In the genomic region with DNA sequence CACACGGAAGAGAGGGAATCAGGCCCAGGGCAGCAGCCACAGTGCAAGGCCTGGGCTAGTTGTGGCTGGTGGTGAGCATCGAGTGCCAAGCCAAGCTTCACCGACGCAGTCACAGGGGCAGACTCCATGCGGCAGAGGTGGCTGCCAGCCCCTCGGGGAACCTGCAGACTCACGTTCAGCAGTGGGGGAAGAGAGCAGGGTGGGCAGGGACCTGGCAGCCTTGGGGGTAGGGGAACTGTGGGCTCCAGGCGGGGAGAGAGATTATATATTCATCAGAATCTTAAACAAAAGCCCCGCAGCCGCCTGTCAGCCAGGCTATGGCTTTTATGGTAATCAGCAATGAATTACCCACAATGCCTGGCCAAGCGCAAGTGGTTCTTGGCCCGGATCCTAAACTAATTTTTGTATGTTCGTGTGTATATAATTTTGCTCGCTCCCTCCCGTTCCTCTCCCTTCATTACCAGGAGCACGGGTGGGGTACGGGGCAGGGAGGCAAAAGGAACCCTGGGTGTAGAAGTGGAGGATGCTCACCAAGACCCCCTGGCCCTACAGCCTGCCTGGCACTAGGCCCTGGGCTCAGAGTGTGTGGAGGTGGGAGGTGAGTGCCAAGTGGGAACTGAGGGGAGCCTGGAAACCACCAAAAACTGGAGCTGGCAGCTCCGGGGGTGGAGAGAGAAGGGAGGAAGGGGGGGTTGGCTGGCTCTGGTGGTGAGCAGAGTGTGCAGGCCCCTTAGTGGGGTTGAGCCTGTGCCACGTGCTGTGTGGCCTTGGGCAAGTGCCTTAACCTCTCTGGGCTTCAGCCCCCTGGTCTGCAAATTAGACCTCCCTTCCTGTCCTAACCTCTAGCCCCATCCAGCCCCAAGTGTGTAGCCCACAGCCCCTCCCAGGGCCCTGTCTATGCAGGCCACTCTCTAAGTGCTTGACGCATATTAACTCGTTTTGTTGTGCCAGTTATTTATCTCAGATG, we compare ENCODE assay signal across 8 cellular contexts. TPM values are rescaled to one million over a fixed set of nuclear protein-coding genes. Genes with fewer than 3 reads are reported as not detected.
DNase-seq lines count a peak whose midpoint lies in the region; ATAC-seq, FAIRE-seq and TF ChIP-seq lines count a peak whose summit lies in the region.

No MANE protein-coding gene starts in this region.

- H3K9me3 ChIP-seq in HepG2 (ENCODE audit: low read length), result no peaks in the 10 kb centered on the region
- H3K9me3 ChIP-seq in tibial nerve, result peaks cover 0 to 5% (median 0%) of the 10 kb centered on the region in 4 donors

- TF ChIP-seq EP300 in HepG2 (IDR thresholded peaks at IDR 0.05; ENCODE audit: low read depth in 2 of 2, low read length in 2 of 2), result no peak
- TF ChIP-seq EP300 in HepG2 (CRISPR knock-in tag; IDR thresholded peaks at IDR 0.05; ENCODE audit: borderline replicate concordance), result no peak
- peak in 1 of 2 donors; percentile 97 for TF ChIP-seq EP300 in tibial nerve (IDR thresholded peaks at IDR 0.05)

- no peak for ATAC-seq in HepG2
- no peak for ATAC-seq in HG03108 (IDR thresholded peaks at IDR 0.05; ENCODE audit: unreplicated experiment)
- no peak for ATAC-seq in GM21717 (IDR thresholded peaks at IDR 0.05; ENCODE audit: unreplicated experiment)
- ATAC-seq in HG03280 (IDR thresholded peaks at IDR 0.05; ENCODE audit: unreplicated experiment), result no peak

- H3K4me1 ChIP-seq in HepG2 (ENCODE audit: insufficient read depth, low read length) (peaks cover 8% of the 10 kb centered on the region), tibial nerve (peaks cover 0 to 13% (median 0%) of the 10 kb centered on the region in 4 donors)

- peak in 1 of 2 experiments; percentile 34; a peak in 1 of 4 replicates for TF ChIP-seq POLR2A in HepG2 (IDR thresholded peaks at IDR 0.05; ENCODE audit: insufficient read depth in 1 of 2, low read depth in 2 of 2, low read length in 2 of 2)
- TF ChIP-seq POLR2A in tibial nerve (IDR thresholded peaks at IDR 0.05), result peak; percentile 80 to 83

- H2AFZ ChIP-seq in HepG2 (ENCODE audit: low read length), result no peak overlapping the region

- TF ChIP-seq CTCF in brain microvascular endothelial cell (IDR thresholded peaks at IDR 0.05; ENCODE audit: low read depth, low read length, missing control alignments), result no peak
- TF ChIP-seq CTCF in HepG2 (CRISPR knock-in tag; IDR thresholded peaks at IDR 0.05), result no peak
- peak in 1 of 5 experiments; percentile 24 for TF ChIP-seq CTCF in tibial nerve (IDR thresholded peaks at IDR 0.05)

- CTCF ChIA-PET in HepG2 (lab: Yijun Ruan, JAX; ENCODE audit: low intra/inter-chr PET ratio, low total read pairs), result no interaction called here

- intact Hi-C loops in HepG2 (cut with micrococcal nuclease; ENCODE audit: unreplicated experiment), result no loop called here

- H3K4me3 ChIP-seq in brain microvascular endothelial cell (ENCODE audit: low read depth, low read length) (peak overlapping the region; percentile 24), HepG2 (replicated peaks in 1 of 3; ENCODE audit: insufficient read depth in 1 of 3, low read depth in 2 of 3, low read length in 3 of 3) (no peak overlapping the region), tibial nerve (peak overlapping the region in 1 of 4 donors; percentile 16)

- in situ Hi-C loops in brain microvascular endothelial cell (cut with HindIII; ENCODE audit: low pct_ligation_motif_present, low sequenced_read_pairs) (no loop called here), HepG2 (cut with HindIII; ENCODE audit: extremely low pct_ligation_motif_present, low pct_unique_long_range_greater_than_20kb) (no loop called here)

- no peaks in the 10 kb centered on the region for H3K27me3 ChIP-seq in brain microvascular endothelial cell (replicated peaks)
- no peaks in the 10 kb centered on the region for H3K27me3 ChIP-seq in HepG2 (ENCODE audit: control insufficient read depth in 1 of 2, insufficient read depth in 2 of 2, low read length in 2 of 2)
- no peaks in the 10 kb centered on the region for H3K27me3 ChIP-seq in tibial nerve

- no peak for TF ChIP-seq RAD21 in HepG2 (CRISPR knock-in tag; IDR thresholded peaks at IDR 0.05)

- 89% methylated on average over 18 of the region's 21 CpGs for WGBS in HepG2 (ENCODE audit: low lambda C conversion rate)
- WGBS in tibial nerve, 2 donors, result 23 to 33% methylated on average over 15 to 21 of the region's 21 CpGs

- POLR2A ChIA-PET in HepG2 (lab: Yijun Ruan, JAX), result no interaction called here

- no peak for FAIRE-seq in HepG2 (lab: Jason Lieb, UNC)

- peak; percentile 74 for DNase-seq in NCI-H2029 (lab: John Stamatoyannopoulos, UW)
- peak; percentile 72 for DNase-seq in brain microvascular endothelial cell
- DNase-seq in HepG2 (ENCODE audit: low spot score), result no peak
- peak; percentile 55 to 59 for DNase-seq in tibial nerve (ENCODE audit: low spot score in 2 of 2)
- DNase-seq in stimulated activated CD8-positive, alpha-beta memory T cell treated with anti-CD3 and anti-CD28 coated beads, Interleukin-4, amount 100 ng/mL, for 48 hours, result no peak

- H3K4me2 ChIP-seq in HepG2 (ENCODE audit: low read depth, low read length), result no peak overlapping the region

- H3K36me3 ChIP-seq in brain microvascular endothelial cell (replicated peaks) (no peaks in the 10 kb centered on the region), HepG2 (replicated peaks in 1 of 2; ENCODE audit: control insufficient read depth in 1 of 2, insufficient read depth in 2 of 2, low read length in 2 of 2) (no peaks in the 10 kb centered on the region), tibial nerve (no peaks in the 10 kb centered on the region)

- no peak overlapping the region for H3K9ac ChIP-seq in HepG2 (ENCODE audit: insufficient read depth, low read depth, low read length)

- BruUV-seq in HepG2 (replicated peaks; lab: Mats Ljungman, UMichigan), result no TSS peak

- H3K27ac ChIP-seq in brain microvascular endothelial cell (peak overlapping the region; percentile 92), HepG2 (ENCODE audit: extremely low read length, insufficient read depth, low read length) (no peak overlapping the region), tibial nerve (peak overlapping the region; percentile 32 to 87 (median 73))

- H4K20me1 ChIP-seq in HepG2 (ENCODE audit: insufficient read depth, low read length), result 0 out of 2 replicates have a peak, but pooled peaks cover 6% of the 10 kb centered on the region

- H3K79me2 ChIP-seq in HepG2 (ENCODE audit: insufficient read depth, low read length), result no peaks in the 10 kb centered on the region

TF ChIP-seq in HepG2, 621 proteins besides CTCF, POLR2A, EP300 and RAD21:
- TF ChIP-seq, protein P1, sequence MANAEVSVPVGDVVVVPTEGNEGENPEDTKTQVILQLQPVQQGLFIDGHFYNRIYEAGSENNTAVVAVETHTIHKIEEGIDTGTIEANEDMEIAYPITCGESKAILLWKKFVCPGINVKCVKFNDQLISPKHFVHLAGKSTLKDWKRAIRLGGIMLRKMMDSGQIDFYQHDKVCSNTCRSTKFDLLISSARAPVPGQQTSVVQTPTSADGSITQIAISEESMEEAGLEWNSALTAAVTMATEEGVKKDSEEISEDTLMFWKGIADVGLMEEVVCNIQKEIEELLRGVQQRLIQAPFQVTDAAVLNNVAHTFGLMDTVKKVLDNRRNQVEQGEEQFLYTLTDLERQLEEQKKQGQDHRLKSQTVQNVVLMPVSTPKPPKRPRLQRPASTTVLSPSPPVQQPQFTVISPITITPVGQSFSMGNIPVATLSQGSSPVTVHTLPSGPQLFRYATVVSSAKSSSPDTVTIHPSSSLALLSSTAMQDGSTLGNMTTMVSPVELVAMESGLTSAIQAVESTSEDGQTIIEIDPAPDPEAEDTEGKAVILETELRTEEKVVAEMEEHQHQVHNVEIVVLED (CRISPR knock-in tag; IDR thresholded peaks at IDR 0.05; ENCODE audit: borderline replicate concordance), result no peak
- TF ChIP-seq ZNF768 (CRISPR knock-in tag; IDR thresholded peaks at IDR 0.05), result peak; percentile 97
TF ChIP-seq in HepG2: peak in this region for 1.

RNA-seq across cellular contexts. Expression of gene PTPRS, which starts 31.9 kb away (rescaled TPM):
- total RNA-seq in HepG2 (2016; rRNA removed; fragmentation: Illumina TruSeq; extraction: Trizol) (21.3 and 32.7 TPM in 2 replicates), tibial nerve (100 to 1,000 TPM; 446 to 795 (median 529) TPM)
- total RNA-seq in HepG2 (2016; cell fraction: cytosol; rRNA removed; fragmentation: Illumina TruSeq; extraction: Trizol; ENCODE audit: low read depth), result 8.8 and 10.2 TPM in 2 replicates
- 17.7 and 32.1 TPM in 2 replicates for total RNA-seq in HepG2 (2016; cell fraction: insoluble cytoplasmic fraction; rRNA removed; fragmentation: Illumina TruSeq; extraction: Trizol)
- total RNA-seq in HepG2 (2016; cell fraction: membrane; rRNA removed; fragmentation: Illumina TruSeq; extraction: Trizol), result 21.8 and 23.0 TPM in 2 replicates
- 57.4 and 62.6 TPM in 2 replicates for total RNA-seq in HepG2 (2016; cell fraction: nucleus; rRNA removed; fragmentation: Illumina TruSeq; extraction: Trizol)
- polyA plus RNA-seq in HepG2 (2011; rRNA removed), result 43.9 and 63.5 TPM in 2 replicates
- polyA plus RNA-seq in HepG2 (2011; cell fraction: cytosol; rRNA removed), result 36.8 and 40.6 TPM in 2 replicates
- 194 and 221 TPM in 2 replicates for polyA plus RNA-seq in HepG2 (2011; cell fraction: nucleus; rRNA removed)
- 24.6 and 49.4 TPM in 2 replicates for polyA plus RNA-seq in HepG2 (2012)
- polyA plus RNA-seq in HepG2 (2016; cell fraction: cytosol; fragmentation: Illumina TruSeq; extraction: Trizol; ENCODE audit: low read depth), result 4.6 and 4.7 TPM in 2 replicates
- polyA plus RNA-seq in HepG2 (2016; cell fraction: insoluble cytoplasmic fraction; fragmentation: Illumina TruSeq; extraction: Trizol; ENCODE audit: low read depth), result 8.4 and 10.5 TPM in 2 replicates
- 5.1 and 5.2 TPM in 2 replicates for polyA plus RNA-seq in HepG2 (2016; cell fraction: membrane; fragmentation: Illumina TruSeq; extraction: Trizol; ENCODE audit: low read depth)
- polyA plus RNA-seq in HepG2 (2016; cell fraction: nucleus; fragmentation: Illumina TruSeq; extraction: Trizol; ENCODE audit: insufficient read depth, low read depth), result 68.7 and 77.5 TPM in 2 replicates
- 65.7 and 175 TPM in 2 replicates for polyA minus RNA-seq in HepG2 (2011; rRNA and poly(A)+ RNA removed; ENCODE audit: low replicate concordance)
- polyA minus RNA-seq in HepG2 (2011; cell fraction: cytosol; rRNA and poly(A)+ RNA removed), result 79.6 and 103 TPM in 2 replicates
- 55.6 and 71.9 TPM in 2 replicates for polyA minus RNA-seq in HepG2 (2011; cell fraction: nucleus; rRNA and poly(A)+ RNA removed)

Comparison
In these comparisons a context has a peak if more than half of its experiments do, and no peak if none do; other contexts are left out.
1. DNase-seq: peak in NCI-H2029 (single experiment), brain microvascular endothelial cell (single experiment) and tibial nerve (2 of 2); none in HepG2 (single experiment) and stimulated activated CD8-positive, alpha-beta memory T cell treated with anti-CD3 and anti-CD28 coated beads, Interleukin-4, amount 100 ng/mL, for 48 hours (single experiment).
2. RNA of gene PTPRS, which starts 31.9 kb away (total RNA-seq): 446 to 795 TPM in tibial nerve; 8.8 to 62.6 TPM in HepG2; every median in the first group is over 4 times any median in the second.